Comparison of ENCODE assay signal across 23 cellular contexts in the genomic region with DNA sequence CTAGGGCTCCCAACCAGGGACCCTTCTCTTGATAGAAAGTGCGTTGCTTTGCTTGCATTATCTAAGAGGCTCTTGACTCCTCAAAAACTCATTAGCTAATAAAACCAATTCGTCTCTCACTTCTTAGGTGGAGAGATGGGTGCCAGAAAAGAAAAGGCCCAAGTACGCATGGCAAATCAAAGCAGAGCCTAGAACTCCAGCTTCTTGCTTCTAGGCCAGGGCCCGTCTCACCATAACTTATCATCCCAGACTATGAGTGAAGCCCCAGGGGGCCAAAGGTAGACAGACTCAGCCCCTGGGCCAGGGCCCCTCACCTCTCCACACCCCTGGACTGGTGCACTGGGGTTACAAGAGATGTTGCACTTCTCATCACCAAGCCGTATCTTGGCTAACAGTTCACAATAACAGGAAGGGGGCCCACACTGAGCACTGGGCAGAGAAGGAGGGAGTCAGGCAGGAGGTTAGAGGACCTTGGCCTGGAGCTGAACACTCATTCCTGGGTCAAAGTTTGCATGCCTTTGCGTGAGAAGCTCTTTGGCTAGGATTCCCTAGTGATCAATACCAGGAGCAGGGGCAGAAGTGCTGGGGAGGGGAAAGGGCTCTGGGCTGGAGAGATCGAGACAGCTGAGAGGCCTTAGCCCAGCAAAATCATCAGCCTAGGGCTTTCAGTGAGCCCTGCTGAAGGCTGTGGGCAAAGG. TPM values are rescaled to one million over a fixed set of nuclear protein-coding genes. Genes with fewer than 3 reads are reported as not detected.
"Had no signal": no experiment of that assay in that cellular context is flagged by ENCODE, and none has a peak within 500 bp of the region (broad histone marks: within the 10 kb centered on the region; RNA-seq: fewer than 3 reads in every experiment).

No MANE protein-coding gene starts in this region.

- H3K27ac ChIP-seq: colonic mucosa, esophagus squamous epithelium, gastrocnemius medialis, prostate gland, stomach, suprapubic skin, tibial nerve, WERI-Rb-1 had no signal

- ATAC-seq: activated T-helper 17 cell treated with anti-CD3 and anti-CD28 coated beads, Interleukin-2, amount 50 U/mL, for 72 hours; gastrocnemius medialis; stimulated activated memory B cell treated with anti-CD40 and anti-IgM and Interleukin-4, amounts not matched to agents 10 μg/mL and 1 μg/mL and 100 μg/mL, for 72 hours had no signal

- H3K4me1 ChIP-seq: prostate gland had no signal

- H3K9me3 Mint-ChIP-seq: activated naive CD4-positive, alpha-beta T cell treated with anti-CD3 and anti-CD28 coated beads for 36 hours; activated T-cell treated with anti-CD3 and anti-CD28 coated beads, Interleukin-2, amount 50 U/mL, for 24 hours; activated T-helper 17 cell treated with anti-CD3 and anti-CD28 coated beads, Interleukin-2, amount 50 U/mL, for 72 hours; memory B cell; stimulated activated memory B cell treated with anti-CD40 and anti-IgM and Interleukin-4, amounts not matched to agents 10 μg/mL and 1 μg/mL and 100 μg/mL, for 72 hours had no signal

- H3K36me3 Mint-ChIP-seq: memory B cell; stimulated activated memory B cell treated with anti-CD40 and anti-IgM and Interleukin-4, amounts not matched to agents 10 μg/mL and 1 μg/mL and 100 μg/mL, for 72 hours had no signal

- DNase-seq: activated CD4-positive, alpha-beta T cell treated with anti-CD3 and anti-CD28 coated beads for 1 hour; activated CD8-positive, alpha-beta memory T cell treated with anti-CD3 and anti-CD28 coated beads for 24 hours; activated CD8-positive, alpha-beta memory T cell treated with anti-CD3 and anti-CD28 coated beads, Interleukin-2, amount 50 U/mL, for 4 hours; activated naive CD4-positive, alpha-beta T cell treated with anti-CD3 and anti-CD28 coated beads for 36 hours; activated T-cell treated with anti-CD3 and anti-CD28 coated beads, Interleukin-2, amount 50 U/mL, for 24 hours; amygdala; colonic mucosa; esophagus squamous epithelium; gastrocnemius medialis; stimulated activated CD4-positive, alpha-beta T cell treated with anti-CD3 and anti-CD28 coated beads, Interleukin-12 subunit alpha, Interleukin-12 subunit beta, amount 100 ng/mL, for 4 hours; stomach; T-helper 1 cell; WERI-Rb-1 had no signal

- H3K36me3 ChIP-seq: colonic mucosa, esophagus squamous epithelium, gastrocnemius medialis, prostate gland, stomach, suprapubic skin, tibial nerve, WERI-Rb-1 had no signal

- H3K9me3 ChIP-seq: colonic mucosa, esophagus squamous epithelium, gastrocnemius medialis, prostate gland, stomach, suprapubic skin, tibial nerve had no signal

- H3K27ac Mint-ChIP-seq: activated naive CD4-positive, alpha-beta T cell treated with anti-CD3 and anti-CD28 coated beads for 36 hours; activated T-cell treated with anti-CD3 and anti-CD28 coated beads, Interleukin-2, amount 50 U/mL, for 24 hours; activated T-helper 17 cell treated with anti-CD3 and anti-CD28 coated beads, Interleukin-2, amount 50 U/mL, for 72 hours; memory B cell; stimulated activated memory B cell treated with anti-CD40 and anti-IgM and Interleukin-4, amounts not matched to agents 10 μg/mL and 1 μg/mL and 100 μg/mL, for 72 hours had no signal

- H3K4me3 Mint-ChIP-seq: activated naive CD4-positive, alpha-beta T cell treated with anti-CD3 and anti-CD28 coated beads for 36 hours; activated T-cell treated with anti-CD3 and anti-CD28 coated beads, Interleukin-2, amount 50 U/mL, for 24 hours; activated T-helper 17 cell treated with anti-CD3 and anti-CD28 coated beads, Interleukin-2, amount 50 U/mL, for 72 hours; memory B cell; stimulated activated memory B cell treated with anti-CD40 and anti-IgM and Interleukin-4, amounts not matched to agents 10 μg/mL and 1 μg/mL and 100 μg/mL, for 72 hours had no signal

- H3K4me3 ChIP-seq: colonic mucosa, esophagus squamous epithelium, gastrocnemius medialis, prostate gland, stomach, suprapubic skin, tibial nerve had no signal

RNA-seq across cellular contexts. Expression of a gene that starts 5.4 kb away (rescaled TPM):
- total RNA-seq: colonic mucosa, mononuclear cell had no signal

RNA-seq across cellular contexts. Expression of a gene that starts 17.9 kb away (rescaled TPM):
- total RNA-seq: activated naive CD4-positive, alpha-beta T cell treated with anti-CD3 and anti-CD28 coated beads for 36 hours; activated T-helper 17 cell treated with anti-CD3 and anti-CD28 coated beads, Interleukin-2, amount 50 U/mL, for 72 hours; bronchial epithelial cell; colonic mucosa; esophagus squamous epithelium; gastrocnemius medialis; lower leg skin; mononuclear cell; osteocyte; stomach; suprapubic skin; tibial nerve had no signal
- polyA plus RNA-seq: stomach had no signal
